In the genomic region with DNA sequence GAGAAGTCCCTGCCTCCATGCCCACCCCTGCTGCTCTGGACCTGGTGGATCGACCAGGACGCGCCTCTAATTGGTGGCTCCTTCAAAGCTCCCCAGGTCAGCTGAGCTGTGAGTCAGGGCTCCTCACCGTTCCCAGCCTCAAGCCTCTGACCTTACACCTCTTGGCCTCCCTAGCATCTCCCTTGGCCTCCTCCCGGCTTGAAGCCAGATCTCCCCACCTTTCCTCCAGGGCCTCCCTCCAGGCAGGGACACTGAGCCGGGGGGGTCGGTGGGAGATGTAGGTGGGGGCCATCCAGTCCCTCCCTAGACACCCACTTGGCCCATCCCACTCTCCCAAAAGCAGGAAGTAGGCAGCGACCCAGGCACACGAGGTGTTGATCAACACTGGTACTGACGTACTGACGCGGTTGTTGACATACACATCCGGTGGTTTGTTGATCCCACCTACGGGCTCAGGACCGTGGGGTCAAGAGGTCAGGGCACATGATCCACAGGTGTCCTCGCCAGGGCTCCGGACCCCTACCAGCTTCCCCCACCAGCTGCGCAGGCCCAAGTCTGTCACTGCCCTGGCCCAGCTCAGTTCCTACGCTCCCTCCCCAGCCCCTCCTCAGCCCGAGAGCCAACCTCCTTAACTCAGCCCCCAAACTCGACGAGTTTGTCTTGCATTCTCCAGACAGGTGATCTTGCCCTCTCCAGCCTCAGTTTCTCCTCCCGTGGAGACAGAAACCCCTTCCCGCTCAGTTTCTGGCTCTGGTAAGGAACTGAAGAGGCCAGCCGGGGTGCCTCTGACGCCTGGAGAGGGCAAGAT, we compare ENCODE assay signal across 9 cellular contexts. TPM values are rescaled to one million over a fixed set of nuclear protein-coding genes. Genes with fewer than 3 reads are reported as not detected.
DNase-seq lines count a peak whose midpoint lies in the region; ATAC-seq and TF ChIP-seq lines count a peak whose summit lies in the region.
"Had no signal": no experiment of that assay in that cellular context is flagged by ENCODE, and none has a peak within 500 bp of the region (broad histone marks: within the 10 kb centered on the region; RNA-seq: fewer than 3 reads in every experiment).

No MANE protein-coding gene starts in this region.

- WGBS in endodermal cell (ENCODE audit: insufficient coverage in 1 of 2, insufficient read length in 1 of 2), 2 experiments: 9 to 22% methylated on average over 14 to 26 of the region's 26 CpGs

- H3K9ac ChIP-seq in endodermal cell (ENCODE audit: extremely low read depth, low read length, poor library complexity, severe bottlenecking): peak overlapping the region; percentile 71

- no peak overlapping the region for H3K27ac ChIP-seq in endodermal cell (ENCODE audit: low read depth, low read length)

- H3K36me3 Mint-ChIP-seq in endodermal cell (ENCODE audit: low read depth) (peaks cover 10% of the 10 kb centered on the region), type B pancreatic cell (no peaks in the 10 kb centered on the region)

- H3K4me3 Mint-ChIP-seq in endodermal cell: peak overlapping the region; percentile 79
- peak overlapping the region; percentile 92 for H3K4me3 Mint-ChIP-seq in type B pancreatic cell

- H3K27me3 Mint-ChIP-seq in endodermal cell (ENCODE audit: insufficient read depth) (peaks cover 29% of the 10 kb centered on the region), type B pancreatic cell (no peaks in the 10 kb centered on the region)

- no peak for TF ChIP-seq EP300 in Ishikawa (IDR thresholded peaks at IDR 0.05; ENCODE audit: borderline replicate concordance)

- no peaks in the 10 kb centered on the region for H3K9me3 ChIP-seq in endodermal cell (ENCODE audit: control insufficient read depth, low read length)
- no peaks in the 10 kb centered on the region for H3K9me3 ChIP-seq in mucosa of descending colon

- ATAC-seq in mucosa of descending colon (peak; percentile 28), GM21447 (IDR thresholded peaks at IDR 0.05; ENCODE audit: unreplicated experiment) (no peak)

- no peak for TF ChIP-seq CTCF in WI38 (IDR thresholded peaks at IDR 0.05; ENCODE audit: low read depth, low read length)
- TF ChIP-seq CTCF in endodermal cell (conservative IDR thresholded peaks at IDR 0.05): no peak
- no peak for TF ChIP-seq CTCF in mucosa of descending colon (IDR thresholded peaks at IDR 0.05)
- no peak for TF ChIP-seq CTCF in type B pancreatic cell (conservative IDR thresholded peaks at IDR 0.05)

- H3K4me1 Mint-ChIP-seq in endodermal cell (peaks cover 17% of the 10 kb centered on the region), type B pancreatic cell (ENCODE audit: unreplicated experiment) (peaks cover 13% of the 10 kb centered on the region)

- H3K9me3 Mint-ChIP-seq in endodermal cell (no peaks in the 10 kb centered on the region), type B pancreatic cell (no peaks in the 10 kb centered on the region)

- peak overlapping the region; percentile 76 for H3K4me3 ChIP-seq in WI38 (ENCODE audit: low read depth, low read length)
- peak overlapping the region; percentile 85 for H3K4me3 ChIP-seq in endodermal cell (ENCODE audit: low read length)
- H3K4me3 ChIP-seq in mucosa of descending colon: peak overlapping the region; percentile 74

- H3K27me3 ChIP-seq in endodermal cell (ENCODE audit: control insufficient read depth, insufficient read depth, low read length, poor library complexity, severe bottlenecking): peaks cover 29% of the 10 kb centered on the region

- intact Hi-C loops in mucosa of descending colon (cut with DNase I, micrococcal nuclease): no loop called here

- peaks cover 14% of the 10 kb centered on the region for H3K36me3 ChIP-seq in endodermal cell (ENCODE audit: control insufficient read depth, insufficient read depth, low read length)
- H3K36me3 ChIP-seq in mucosa of descending colon (ENCODE audit: low read depth): peaks cover 13% of the 10 kb centered on the region

- TF ChIP-seq RAD21 in Ishikawa (IDR thresholded peaks at IDR 0.05; ENCODE audit: low read depth): no peak

- H3K4me1 ChIP-seq in endodermal cell (ENCODE audit: control insufficient read depth, insufficient read depth, low read length) (peaks cover 9% of the 10 kb centered on the region), mucosa of descending colon (ENCODE audit: low read depth) (peaks cover 22% of the 10 kb centered on the region)

- DNase-seq in SIG-M5 treated with dmso at 0.1 percent for 504 hours (lab: John Stamatoyannopoulos, UW; ENCODE audit: unreplicated experiment): peak; percentile 54
- no peak for DNase-seq in SIG-M5 (lab: John Stamatoyannopoulos, UW)
- DNase-seq in endodermal cell: peak; percentile 77
- DNase-seq in mucosa of descending colon: peak; percentile 58 to 84 (median 67)
- no peak for DNase-seq in type B pancreatic cell (ENCODE audit: extremely low spot score, unreplicated experiment)

- H3K27ac Mint-ChIP-seq in endodermal cell: peak overlapping the region; percentile 92
- peak overlapping the region; percentile 97 for H3K27ac Mint-ChIP-seq in type B pancreatic cell

TF ChIP-seq in Ishikawa, 13 proteins besides CTCF, POLR2A, EP300 and RAD21:
- TF ChIP-seq, protein P1, sequence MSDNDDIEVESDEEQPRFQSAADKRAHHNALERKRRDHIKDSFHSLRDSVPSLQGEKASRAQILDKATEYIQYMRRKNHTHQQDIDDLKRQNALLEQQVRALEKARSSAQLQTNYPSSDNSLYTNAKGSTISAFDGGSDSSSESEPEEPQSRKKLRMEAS (IDR thresholded peaks at IDR 0.05): peak; percentile 44
- TF ChIP-seq, protein P2, sequence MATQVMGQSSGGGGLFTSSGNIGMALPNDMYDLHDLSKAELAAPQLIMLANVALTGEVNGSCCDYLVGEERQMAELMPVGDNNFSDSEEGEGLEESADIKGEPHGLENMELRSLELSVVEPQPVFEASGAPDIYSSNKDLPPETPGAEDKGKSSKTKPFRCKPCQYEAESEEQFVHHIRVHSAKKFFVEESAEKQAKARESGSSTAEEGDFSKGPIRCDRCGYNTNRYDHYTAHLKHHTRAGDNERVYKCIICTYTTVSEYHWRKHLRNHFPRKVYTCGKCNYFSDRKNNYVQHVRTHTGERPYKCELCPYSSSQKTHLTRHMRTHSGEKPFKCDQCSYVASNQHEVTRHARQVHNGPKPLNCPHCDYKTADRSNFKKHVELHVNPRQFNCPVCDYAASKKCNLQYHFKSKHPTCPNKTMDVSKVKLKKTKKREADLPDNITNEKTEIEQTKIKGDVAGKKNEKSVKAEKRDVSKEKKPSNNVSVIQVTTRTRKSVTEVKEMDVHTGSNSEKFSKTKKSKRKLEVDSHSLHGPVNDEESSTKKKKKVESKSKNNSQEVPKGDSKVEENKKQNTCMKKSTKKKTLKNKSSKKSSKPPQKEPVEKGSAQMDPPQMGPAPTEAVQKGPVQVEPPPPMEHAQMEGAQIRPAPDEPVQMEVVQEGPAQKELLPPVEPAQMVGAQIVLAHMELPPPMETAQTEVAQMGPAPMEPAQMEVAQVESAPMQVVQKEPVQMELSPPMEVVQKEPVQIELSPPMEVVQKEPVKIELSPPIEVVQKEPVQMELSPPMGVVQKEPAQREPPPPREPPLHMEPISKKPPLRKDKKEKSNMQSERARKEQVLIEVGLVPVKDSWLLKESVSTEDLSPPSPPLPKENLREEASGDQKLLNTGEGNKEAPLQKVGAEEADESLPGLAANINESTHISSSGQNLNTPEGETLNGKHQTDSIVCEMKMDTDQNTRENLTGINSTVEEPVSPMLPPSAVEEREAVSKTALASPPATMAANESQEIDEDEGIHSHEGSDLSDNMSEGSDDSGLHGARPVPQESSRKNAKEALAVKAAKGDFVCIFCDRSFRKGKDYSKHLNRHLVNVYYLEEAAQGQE (IDR thresholded peaks at IDR 0.05; ENCODE audit: low read depth): no peak

RNA-seq across cellular contexts. Expression of a gene that starts 0.8 kb away (rescaled TPM):
- total RNA-seq in endodermal cell: 10 to 100 TPM; 17.0 to 23.0 TPM
- polyA plus RNA-seq in endodermal cell (2013, experiment 1 of 2): 12.9 TPM
- 10.2 TPM for polyA plus RNA-seq in endodermal cell (2013, experiment 2 of 2)
- total RNA-seq in mucosa of descending colon: 10 to 100 TPM; 35.4 to 39.8 (median 36.6) TPM
- 26.8 and 30.8 TPM in 2 replicates for total RNA-seq in type B pancreatic cell (ENCODE audit: low replicate concordance)

RNA-seq across cellular contexts. Expression of a gene that starts 8.2 kb away (rescaled TPM):
- total RNA-seq in endodermal cell: 1 to 10 TPM; 2.8 to 3.3 TPM
- polyA plus RNA-seq in endodermal cell (2013, experiment 1 of 2): 17.4 TPM
- 14.3 TPM for polyA plus RNA-seq in endodermal cell (2013, experiment 2 of 2)
- 10 to 100 TPM; 23.0 to 39.7 (median 23.2) TPM for total RNA-seq in mucosa of descending colon
- 14.8 and 19.4 TPM in 2 replicates for total RNA-seq in type B pancreatic cell (ENCODE audit: low replicate concordance)

RNA-seq across cellular contexts. Expression of a gene that starts 19.4 kb away (rescaled TPM):
- total RNA-seq in endodermal cell (under 1 TPM in 1 of 2 donors, not detected in 1; 0.77 TPM), mucosa of descending colon (not detected), type B pancreatic cell (ENCODE audit: low replicate concordance) (0.85 TPM in 1 of 2 replicates, not detected in the other)
- 0.32 TPM for polyA plus RNA-seq in endodermal cell (2013, experiment 1 of 2)
- polyA plus RNA-seq in endodermal cell (2013, experiment 2 of 2): not detected
- total RNA-seq: pulmonary artery endothelial cell had no signal

RNA-seq across cellular contexts. Expression of a gene that starts 37.8 kb away (rescaled TPM):
- total RNA-seq in endodermal cell: 10 to 100 TPM; 39.7 to 43.8 TPM
- polyA plus RNA-seq in endodermal cell (2013, experiment 1 of 2): 33.1 TPM
- polyA plus RNA-seq in endodermal cell (2013, experiment 2 of 2): 32.7 TPM
- total RNA-seq in mucosa of descending colon: 10 to 100 TPM; 58.3 to 85.9 (median 81.5) TPM
- 86.6 and 121 TPM in 2 replicates for total RNA-seq in type B pancreatic cell (ENCODE audit: low replicate concordance)

RNA-seq across cellular contexts. Expression of a gene that starts 55.7 kb away (rescaled TPM):
- not detected for total RNA-seq in endodermal cell
- polyA plus RNA-seq in endodermal cell (2013, experiment 1 of 2): not detected
- polyA plus RNA-seq in endodermal cell (2013, experiment 2 of 2): not detected
- not detected for total RNA-seq in mucosa of descending colon
- total RNA-seq in type B pancreatic cell (ENCODE audit: low replicate concordance): not detected in 2 replicates
- total RNA-seq: pulmonary artery endothelial cell had no signal

Comparison
In these comparisons a context has a peak if more than half of its experiments do, and no peak if none do; other contexts are left out.
1. DNase-seq: peak in SIG-M5 treated with dmso at 0.1 percent for 504 hours (single experiment), endodermal cell (single experiment) and mucosa of descending colon (3 of 3); none in SIG-M5 (single experiment) and type B pancreatic cell (single experiment).
2. Peak in every context shown above with its lines, with median percentiles within 50 percentile points of each other: H3K4me3 ChIP-seq.